ENCODE assay signal across 15 cellular contexts in genomic region chr1:81313289-81313688, GRCh38.
DNase-seq lines count a peak whose midpoint lies in the region; ATAC-seq and TF ChIP-seq lines count a peak whose summit lies in the region.
"Had no signal": no experiment of that assay in that cellular context is flagged by ENCODE, and none has a peak within 500 bp of the region (broad histone marks: within the 10 kb centered on the region; RNA-seq: fewer than 3 reads in every experiment).

No MANE protein-coding gene starts in this region.

- no peaks in the 10 kb centered on the region for H3K9me3 ChIP-seq in iPS-18a (ENCODE audit: control insufficient read depth, low read depth, low read length)
- H3K9me3 ChIP-seq: HAP-1 had no signal

- H4K20me1 ChIP-seq in GM23338 (replicated peaks; ENCODE audit: insufficient read depth), result no peaks in the 10 kb centered on the region

- H3K4me3 ChIP-seq in GM23338 (no peak overlapping the region), iPS-18a (ENCODE audit: low read length) (peak overlapping the region; percentile 52)
- H3K4me3 ChIP-seq: HAP-1 had no signal

- DNase-seq in NCI-H82 (lab: John Stamatoyannopoulos, UW) (peak; percentile 9), NCI-H82 treated with DMSO at 0.1 percent for 48 hours (lab: John Stamatoyannopoulos, UW; ENCODE audit: unreplicated experiment) (no peak), GM23338 (ENCODE audit: low spot score) (peak; percentile 42), WTC11 (ENCODE audit: low spot score) (no peak), EL (no peak), DMS79 (lab: John Stamatoyannopoulos, UW) (no peak)
- DNase-seq: CD8-positive, alpha-beta T cell; COR-L47; DMS153 had no signal

- H3K4me1 Mint-ChIP-seq in GM23338, result peaks cover 80% of the 10 kb centered on the region
- peaks cover 82% of the 10 kb centered on the region for H3K4me1 Mint-ChIP-seq in WTC11

- no peaks in the 10 kb centered on the region for H3K36me3 ChIP-seq in GM23338 (ENCODE audit: insufficient read depth)
- no peaks in the 10 kb centered on the region for H3K36me3 ChIP-seq in iPS-18a (ENCODE audit: control insufficient read depth, low read depth, low read length)
- H3K36me3 ChIP-seq: HAP-1 had no signal

- H3K4me1 ChIP-seq in GM23338 (ENCODE audit: insufficient read depth) (peaks cover 56% of the 10 kb centered on the region), iPS-18a (ENCODE audit: control insufficient read depth, low read depth, low read length) (peaks cover 85% of the 10 kb centered on the region)

- H3K79me2 ChIP-seq in GM23338 (replicated peaks; ENCODE audit: insufficient read depth), result no peaks in the 10 kb centered on the region

- H3K36me3 Mint-ChIP-seq in GM23338 (ENCODE audit: low read depth) (no peaks in the 10 kb centered on the region), WTC11 (no peaks in the 10 kb centered on the region)
- H3K36me3 Mint-ChIP-seq: CD14-positive monocyte; CD8-positive, alpha-beta T cell had no signal

- H3K9ac ChIP-seq in iPS-18a (ENCODE audit: low read length), result peak overlapping the region; percentile 50

- TF ChIP-seq CTCF in GM23338 (conservative IDR thresholded peaks at IDR 0.05; ENCODE audit: low read depth in 2 of 2) (no peak), WTC11 (IDR thresholded peaks at IDR 0.05) (no peak)

- no peak overlapping the region for H2AFZ ChIP-seq in GM23338

- H3K27me3 ChIP-seq in GM23338 (ENCODE audit: insufficient read depth) (no peaks in the 10 kb centered on the region), iPS-18a (ENCODE audit: control insufficient read depth, insufficient read depth, low read length) (no peaks in the 10 kb centered on the region)

- H3K27ac Mint-ChIP-seq in GM23338 (peak overlapping the region; percentile 61; the same call in 1 of the 2 replicates), WTC11 (peak overlapping the region; percentile 94; the same call in 1 of the 2 replicates)
- H3K27ac Mint-ChIP-seq: CD14-positive monocyte; CD8-positive, alpha-beta T cell had no signal

- H3K27me3 Mint-ChIP-seq in GM23338 (ENCODE audit: insufficient read depth, low read depth, poor library complexity), result no peaks in the 10 kb centered on the region
- H3K27me3 Mint-ChIP-seq in WTC11 (ENCODE audit: low read depth), result peaks cover 9% of the 10 kb centered on the region

- H3K4me3 Mint-ChIP-seq in GM23338, result 0 out of 3 replicates have a peak overlapping the region, but pooled peaks have one; percentile 3
- peak overlapping the region; percentile 64 for H3K4me3 Mint-ChIP-seq in WTC11
- H3K4me3 Mint-ChIP-seq: CD14-positive monocyte; CD8-positive, alpha-beta T cell had no signal

- H3K9me3 Mint-ChIP-seq in GM23338, result no peaks in the 10 kb centered on the region
- no peaks in the 10 kb centered on the region for H3K9me3 Mint-ChIP-seq in WTC11
- H3K9me3 Mint-ChIP-seq: CD8-positive, alpha-beta T cell had no signal

- H3K27ac ChIP-seq in GM23338 (ENCODE audit: low read depth) (peak overlapping the region; percentile 28; the same call in 1 of the 2 replicates), iPS-18a (ENCODE audit: low read length) (peak overlapping the region; percentile 73)
- H3K27ac ChIP-seq: 22Rv1, HL-60 had no signal

- H3F3A ChIP-seq in GM23338 (replicated peaks; ENCODE audit: low read depth), result 0 out of 2 replicates have a peak, but pooled peaks cover 2% of the 10 kb centered on the region

- CTCF ChIA-PET in WTC11 (lab: Charles Lee), result no interaction called here

- ATAC-seq in GM23338, result peak; percentile 27
- ATAC-seq in WTC11, result peak; percentile 35
- no peak for ATAC-seq in HG02610 (IDR thresholded peaks at IDR 0.05; ENCODE audit: unreplicated experiment)
- ATAC-seq: CD8-positive, alpha-beta T cell had no signal

- POLR2A ChIA-PET in WTC11 (lab: Charles Lee), result no interaction called here

- H3K4me2 ChIP-seq in GM23338, result peak overlapping the region; percentile 50

- no peaks in the 10 kb centered on the region for H3K9me2 ChIP-seq in GM23338 (ENCODE audit: insufficient read depth)

TF ChIP-seq in GM23338, 12 proteins besides CTCF, POLR2A, EP300 and RAD21:
- TF ChIP-seq REST (IDR thresholded peaks at IDR 0.05; ENCODE audit: unreplicated experiment) (no peak), NANOG (IDR thresholded peaks at IDR 0.05; ENCODE audit: borderline replicate concordance) (peak; percentile 50; the same call in 1 of the 2 replicates), CREB1 (CRISPR knock-in tag; IDR thresholded peaks at IDR 0.05; ENCODE audit: low read depth) (no peak)

TF ChIP-seq in WTC11, 78 proteins besides CTCF, POLR2A, EP300 and RAD21:
- TF ChIP-seq JUN (CRISPR knock-in tag; IDR thresholded peaks at IDR 0.05), result no peak
- TF ChIP-seq ZNF671 (CRISPR knock-in tag; IDR thresholded peaks at IDR 0.05), result no peak
- no peak for TF ChIP-seq HMGXB4 (CRISPR knock-in tag; IDR thresholded peaks at IDR 0.05)
- TF ChIP-seq, protein P1, sequence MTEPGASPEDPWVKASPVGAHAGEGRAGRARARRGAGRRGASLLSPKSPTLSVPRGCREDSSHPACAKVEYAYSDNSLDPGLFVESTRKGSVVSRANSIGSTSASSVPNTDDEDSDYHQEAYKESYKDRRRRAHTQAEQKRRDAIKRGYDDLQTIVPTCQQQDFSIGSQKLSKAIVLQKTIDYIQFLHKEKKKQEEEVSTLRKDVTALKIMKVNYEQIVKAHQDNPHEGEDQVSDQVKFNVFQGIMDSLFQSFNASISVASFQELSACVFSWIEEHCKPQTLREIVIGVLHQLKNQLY (CRISPR knock-in tag; IDR thresholded peaks at IDR 0.05), result no peak
- TF ChIP-seq SMAD4 (CRISPR knock-in tag; IDR thresholded peaks at IDR 0.05), result no peak
- TF ChIP-seq GABPB1 (CRISPR knock-in tag; IDR thresholded peaks at IDR 0.05), result no peak
- TF ChIP-seq HMGA2 (CRISPR knock-in tag; IDR thresholded peaks at IDR 0.05), result no peak
- TF ChIP-seq MYBL2 (CRISPR knock-in tag; IDR thresholded peaks at IDR 0.05), result no peak
- TF ChIP-seq PRDM15 (CRISPR knock-in tag; IDR thresholded peaks at IDR 0.05), result no peak
- TF ChIP-seq ZNF263 (CRISPR knock-in tag; IDR thresholded peaks at IDR 0.05; ENCODE audit: low read depth), result no peak
- TF ChIP-seq NR3C1 (CRISPR knock-in tag; conservative IDR thresholded peaks at IDR 0.05; ENCODE audit: low read depth), result no peak
- no peak for TF ChIP-seq IRF1 (CRISPR knock-in tag; IDR thresholded peaks at IDR 0.05)
- no peak for TF ChIP-seq SMAD3 (CRISPR knock-in tag; IDR thresholded peaks at IDR 0.05; ENCODE audit: borderline replicate concordance)
- no peak for TF ChIP-seq ZNF396 (CRISPR knock-in tag; IDR thresholded peaks at IDR 0.05; ENCODE audit: borderline replicate concordance)
- no peak; the same call in 1 of the 2 replicates for TF ChIP-seq MAX (CRISPR knock-in tag; IDR thresholded peaks at IDR 0.05)
- TF ChIP-seq ZNF416 (CRISPR knock-in tag; IDR thresholded peaks at IDR 0.05), result no peak

Comparison
In these comparisons a context has a peak if more than half of its experiments do, and no peak if none do; other contexts are left out.
1. DNase-seq: peak in NCI-H82 (single experiment) and GM23338 (single experiment); none in NCI-H82 treated with DMSO at 0.1 percent for 48 hours (single experiment), WTC11 (single experiment), EL (single experiment) and DMS79 (single experiment).